Comparison of ENCODE assay signal across 20 cellular contexts in genomic region chr22:31079095-31079642, GRCh38. TPM values are rescaled to one million over a fixed set of nuclear protein-coding genes. Genes with fewer than 3 reads are reported as not detected.
DNase-seq lines count a peak whose midpoint lies in the region; ATAC-seq, FAIRE-seq and TF ChIP-seq lines count a peak whose summit lies in the region.
"Had no signal": no experiment of that assay in that cellular context is flagged by ENCODE, and none has a peak within 500 bp of the region (broad histone marks: within the 10 kb centered on the region; RNA-seq: fewer than 3 reads in every experiment).

No MANE protein-coding gene starts in this region.

- FAIRE-seq in kidney (lab: Jason Lieb, UNC) = no peak
- FAIRE-seq: bronchial epithelial cell had no signal

- no peaks in the 10 kb centered on the region for H3K9me3 ChIP-seq in CD4-positive, alpha-beta T cell (ENCODE audit: control insufficient read depth, low read length)
- H3K9me3 ChIP-seq in HCT116 (ENCODE audit: control insufficient read depth in 1 of 2, insufficient read depth in 1 of 2, low read depth in 1 of 2, low read length in 2 of 2) (no peaks in the 10 kb centered on the region), body of pancreas (no peaks in the 10 kb centered on the region), HAP-1 (no peaks in the 10 kb centered on the region), kidney (ENCODE audit: control insufficient read depth in 1 of 2, low read length in 2 of 2) (no peaks in the 10 kb centered on the region)
- H3K9me3 ChIP-seq: heart right ventricle, uterus had no signal

- CTCF ChIA-PET in CD4-positive, alpha-beta T cell (lab: Charles Lee) = interaction anchor here (1.2 kb wide), 1 partner anchor 31 kb away, joined by 3 read pairs; no protein-coding TSS in a partner anchor
- CTCF ChIA-PET in HCT116 (lab: Charles Lee) = interaction anchor here (1.2 kb wide), 1 partner anchor 15 kb away, joined by 3 read pairs; no protein-coding TSS in a partner anchor

- peak overlapping the region; percentile 20 for H3K4me3 Mint-ChIP-seq in CD4-positive, alpha-beta T cell
- peak overlapping the region; percentile 52 for H3K4me3 Mint-ChIP-seq in neural crest cell

- H4K20me1 ChIP-seq in HCT116 (ENCODE audit: insufficient read depth) = no peaks in the 10 kb centered on the region

- H3K9me3 Mint-ChIP-seq in CD4-positive, alpha-beta T cell = no peaks in the 10 kb centered on the region
- H3K9me3 Mint-ChIP-seq in neural crest cell = no peaks in the 10 kb centered on the region
- H3K9me3 Mint-ChIP-seq: activated T-cell treated with anti-CD3 and anti-CD28 coated beads, Interleukin-2, amount 50 U/mL, for 4 hours had no signal

- no peak overlapping the region for H2AFZ ChIP-seq in HCT116 (ENCODE audit: low read depth, low read length, poor library complexity, severe bottlenecking)

- no peak overlapping the region for H3K27ac ChIP-seq in CD4-positive, alpha-beta T cell (ENCODE audit: low read depth, low read length)
- H3K27ac ChIP-seq in HCT116 (ENCODE audit: low read depth, low read length) = no peak overlapping the region
- peak overlapping the region; percentile 47 to 97 (median 92) for H3K27ac ChIP-seq in body of pancreas
- H3K27ac ChIP-seq in kidney (ENCODE audit: low read depth in 2 of 2, low read length in 2 of 2) = no peak overlapping the region

- H3K36me3 Mint-ChIP-seq in CD4-positive, alpha-beta T cell (ENCODE audit: low read depth) = no peaks in the 10 kb centered on the region
- H3K36me3 Mint-ChIP-seq in neural crest cell (ENCODE audit: low read depth) = no peaks in the 10 kb centered on the region

- H3K4me3 ChIP-seq in HCT116 (replicated peaks in 1 of 2; ENCODE audit: low read depth in 1 of 2, low read length in 2 of 2) (no peak overlapping the region), body of pancreas (no peak overlapping the region), HAP-1 (no peak overlapping the region), kidney (ENCODE audit: low read length in 2 of 2) (no peak overlapping the region)
- H3K4me3 ChIP-seq: heart right ventricle, uterus had no signal

- no peak for ATAC-seq in CD4-positive, alpha-beta T cell (ENCODE audit: poor library complexity)
- ATAC-seq in HCT116 (no peak), body of pancreas (no peak)
- ATAC-seq: activated T-cell treated with anti-CD3 and anti-CD28 coated beads, Interleukin-2, amount 50 U/mL, for 4 hours; heart right ventricle; left cardiac atrium; Panc1; stimulated activated naive CD8-positive, alpha-beta T cell treated with anti-CD3 and anti-CD28 coated beads, Interleukin-15, Interleukin-2, amounts not matched to agents 100 U/mL and 50 U/mL, for 24 hours had no signal

- RAD21 ChIA-PET in HCT116 (lab: Charles Lee; ENCODE audit: low non-redundant PET in 1 of 2, low total read pairs in 2 of 2, uncharacterized antibody in 2 of 2, unreplicated experiment in 2 of 2) = no interaction called here

- TF ChIP-seq POLR2A in HCT116 (IDR thresholded peaks at IDR 0.05; ENCODE audit: borderline replicate concordance, extremely low read depth, insufficient read depth, insufficient read length) = no peak
- TF ChIP-seq POLR2A in body of pancreas (IDR thresholded peaks at IDR 0.05) = no peak

- DNase-seq in CD4-positive, alpha-beta T cell = no peak
- DNase-seq in HCT116 (ENCODE audit: low read depth, low spot score) (no peak), body of pancreas (peak; percentile 77 to 90 (median 82)), neural crest cell (ENCODE audit: low read depth, low spot score) (no peak), RPMI8226 (no peak), HAP-1 (ENCODE audit: low spot score in 2 of 2) (no peak), kidney (no peak)
- no peak for DNase-seq in stimulated activated naive CD4-positive, alpha-beta T cell treated with Interleukin-2 at 50 U/mL for 16 hours (lab: John Stamatoyannopoulos, UW)
- DNase-seq: activated CD4-positive, alpha-beta T cell treated with anti-CD3 and anti-CD28 coated beads, Interleukin-2, amount 50 U/mL, for 48 hours; activated T-cell treated with anti-CD3 and anti-CD28 coated beads, Interleukin-2, amount 50 U/mL, for 4 hours; COR-L47; GF-D8; heart right ventricle; left cardiac atrium; NCI-H1930; stimulated activated CD4-positive, alpha-beta T cell treated with anti-CD3 and anti-CD28 coated beads, Interleukin-12 subunit alpha, Interleukin-12 subunit beta, amount 100 ng/mL, for 4 hours; stimulated activated naive CD8-positive, alpha-beta T cell treated with anti-CD3 and anti-CD28 coated beads, Interleukin-15, Interleukin-2, amounts not matched to agents 100 U/mL and 50 U/mL, for 24 hours had no signal

- no peak for TF ChIP-seq RAD21 in HCT116 (IDR thresholded peaks at IDR 0.05; ENCODE audit: low read depth)

- no TSS peak for BruUV-seq in HCT116 (replicated peaks; lab: Mats Ljungman, UMichigan)

- H3K9me2 ChIP-seq in HCT116 (ENCODE audit: insufficient read depth) = no peaks in the 10 kb centered on the region

- no peaks in the 10 kb centered on the region for H3K27me3 ChIP-seq in CD4-positive, alpha-beta T cell (ENCODE audit: control insufficient read depth, insufficient read depth, low read length)
- H3K27me3 ChIP-seq in HCT116 (ENCODE audit: insufficient read depth, low read length) = no peaks in the 10 kb centered on the region
- H3K27me3 ChIP-seq in body of pancreas = no peaks in the 10 kb centered on the region
- H3K27me3 ChIP-seq in HAP-1 (ENCODE audit: low read depth) = no peaks in the 10 kb centered on the region
- H3K27me3 ChIP-seq: heart right ventricle, uterus had no signal

- no peak overlapping the region for H3K9ac ChIP-seq in HCT116 (ENCODE audit: low read length)
- no peak overlapping the region for H3K9ac ChIP-seq in kidney (ENCODE audit: low read length in 2 of 2)

- no peak overlapping the region for H3K27ac Mint-ChIP-seq in CD4-positive, alpha-beta T cell
- no peak overlapping the region for H3K27ac Mint-ChIP-seq in neural crest cell (ENCODE audit: unreplicated experiment)

- H3K79me2 ChIP-seq in HCT116 (ENCODE audit: insufficient read depth, low read length) = peaks cover 35% of the 10 kb centered on the region

- no peaks in the 10 kb centered on the region for H3K27me3 Mint-ChIP-seq in CD4-positive, alpha-beta T cell
- peaks cover under 1% of the 10 kb centered on the region for H3K27me3 Mint-ChIP-seq in neural crest cell (ENCODE audit: low read depth)

- peaks cover 30 to 47% of the 10 kb centered on the region in 2 experiments for H3K4me1 ChIP-seq in HCT116 (ENCODE audit: control insufficient read depth in 1 of 2, insufficient read depth in 2 of 2, low read length in 2 of 2)
- H3K4me1 ChIP-seq in body of pancreas = peaks cover 51% of the 10 kb centered on the region
- H3K4me1 ChIP-seq in HAP-1 = peaks cover 22% of the 10 kb centered on the region
- H3K4me1 ChIP-seq in kidney (ENCODE audit: control insufficient read depth in 1 of 2, insufficient read depth in 1 of 2, low read depth in 1 of 2, low read length in 2 of 2) = peaks cover 21 to 36% of the 10 kb centered on the region in 2 donors

- no peak overlapping the region for H3K4me2 ChIP-seq in HCT116 (ENCODE audit: low read length)

- in situ Hi-C loops in HAP-1 (cut with MboI; ENCODE audit: low sequenced_read_pairs) = no loop called here

- no peak for TF ChIP-seq CTCF in CD4-positive, alpha-beta T cell (IDR thresholded peaks at IDR 0.05)
- TF ChIP-seq CTCF in HCT116 (IDR thresholded peaks at IDR 0.05 in 2 of 3, conservative IDR thresholded peaks at IDR 0.05 in 1 of 3; ENCODE audit: borderline replicate concordance in 1 of 3, insufficient read depth in 1 of 3, low read depth in 2 of 3, low read length in 2 of 3) (no peak), body of pancreas (IDR thresholded peaks at IDR 0.05) (no peak), neural crest cell (conservative IDR thresholded peaks at IDR 0.05) (no peak), kidney (IDR thresholded peaks at IDR 0.05; ENCODE audit: borderline replicate concordance, extremely low read depth, insufficient read depth) (no peak)

- POLR2A ChIA-PET in CD4-positive, alpha-beta T cell (lab: Charles Lee) = no interaction called here
- POLR2A ChIA-PET in HCT116 (lab: Charles Lee) = interaction anchor here (0.9 to 7.6 kb wide), 2 partner anchors 16 to 110 kb away, joined by 3 to 86 read pairs; partner anchors contain the start of gene TUG1

- WGBS in body of pancreas, 2 donors = 32 to 44% methylated on average over 10 to 12 of the region's 12 CpGs

- H3K36me3 ChIP-seq in HCT116 (ENCODE audit: control insufficient read depth in 1 of 2, insufficient read depth in 2 of 2, low read length in 2 of 2) (no peaks in the 10 kb centered on the region), body of pancreas (replicated peaks in 1 of 2; ENCODE audit: insufficient read depth in 1 of 2, low read depth in 2 of 2) (no peaks in the 10 kb centered on the region), HAP-1 (replicated peaks) (no peaks in the 10 kb centered on the region; the same call in 1 of the 2 replicates), kidney (ENCODE audit: control insufficient read depth in 1 of 2, insufficient read depth in 2 of 2, low read length in 2 of 2) (peaks cover 0 to 8% of the 10 kb centered on the region in 2 donors)
- H3K36me3 ChIP-seq: uterus had no signal

- intact Hi-C loops in CD4-positive, alpha-beta T cell (cut with DNase I, micrococcal nuclease) = no loop called here
- intact Hi-C loops in HCT116 (cut with micrococcal nuclease) = no loop called here
- intact Hi-C loops in body of pancreas (cut with DNase I) = no loop called here
- intact Hi-C loops in kidney (cut with DNase I) = no loop called here

- peaks cover 30% of the 10 kb centered on the region for H3K4me1 Mint-ChIP-seq in CD4-positive, alpha-beta T cell (ENCODE audit: low read depth)
- H3K4me1 Mint-ChIP-seq in neural crest cell = peaks cover 33% of the 10 kb centered on the region

TF ChIP-seq in HCT116, 20 proteins besides CTCF, POLR2A, EP300 and RAD21:
- no peak for TF ChIP-seq FOSL1 (IDR thresholded peaks at IDR 0.05; ENCODE audit: low read depth)
- peak; percentile 40 for TF ChIP-seq TCF7L2 (IDR thresholded peaks at IDR 0.05; ENCODE audit: borderline replicate concordance, extremely low read depth, insufficient read depth, insufficient read length)

RNA-seq across cellular contexts. Expression of gene SMTN, which starts 1.9 kb away (rescaled TPM):
- 1 to 10 TPM; 2.9 TPM for total RNA-seq in CD4-positive, alpha-beta T cell
- total RNA-seq in HCT116 (2021; ENCODE audit: unreplicated experiment) (148 TPM), body of pancreas (10 to 100 TPM; 35.5 to 50.1 TPM), neural crest cell (53.8 and 55.0 TPM in 2 replicates), kidney (67.7 TPM)
- polyA plus RNA-seq in HCT116 (2012) = 134 TPM in 2 replicates
- 64.4 TPM for polyA plus RNA-seq in kidney (ENCODE audit: insufficient read depth, low read depth, low replicate concordance)

RNA-seq across cellular contexts. Expression of gene SELENOM, which starts 28.2 kb away (rescaled TPM):
- total RNA-seq in CD4-positive, alpha-beta T cell = 10 to 100 TPM; 78.0 to 82.4 TPM
- 65.6 TPM for total RNA-seq in HCT116 (2021; ENCODE audit: unreplicated experiment)
- polyA plus RNA-seq in HCT116 (2012) = 53.2 and 56.6 TPM in 2 replicates
- total RNA-seq in body of pancreas = 100 to 1,000 TPM; 127 to 198 TPM
- 9.1 and 10.1 TPM in 2 replicates for total RNA-seq in neural crest cell
- total RNA-seq in kidney = 154 TPM
- polyA plus RNA-seq in kidney (ENCODE audit: insufficient read depth, low read depth, low replicate concordance) = 291 TPM

RNA-seq across cellular contexts. Expression of gene INPP5J, which starts 43.6 kb away (rescaled TPM):
- total RNA-seq in CD4-positive, alpha-beta T cell = under 1 TPM; 0.59 to 0.69 TPM
- total RNA-seq in HCT116 (2021; ENCODE audit: unreplicated experiment) = 8.9 TPM
- polyA plus RNA-seq in HCT116 (2012) = 9.9 and 10.7 TPM in 2 replicates
- total RNA-seq in body of pancreas = 10 to 100 TPM; 16.1 to 17.8 TPM
- 4.5 and 4.7 TPM in 2 replicates for total RNA-seq in neural crest cell
- 6.2 TPM for total RNA-seq in kidney
- 44.7 TPM for polyA plus RNA-seq in kidney (ENCODE audit: insufficient read depth, low read depth, low replicate concordance)

Comparison
In these comparisons a context has a peak if more than half of its experiments do, and no peak if none do; other contexts are left out.
1. DNase-seq: peak in body of pancreas (4 of 4); none in CD4-positive, alpha-beta T cell (0 of 10), HCT116 (single experiment), neural crest cell (single experiment), RPMI8226 (single experiment), stimulated activated naive CD4-positive, alpha-beta T cell treated with Interleukin-2 at 50 U/mL for 16 hours (single experiment), HAP-1 (0 of 2) and kidney (single experiment).
2. H3K27ac ChIP-seq: peak in body of pancreas (4 of 4); none in CD4-positive, alpha-beta T cell (single experiment), HCT116 (single experiment) and kidney (0 of 2).
3. RNA of gene SMTN, which starts 1.9 kb away (total RNA-seq): 148 TPM in HCT116 (single experiment), 67.7 TPM in kidney (single experiment), 53.8 to 55.0 TPM in neural crest cell and 35.5 to 50.1 TPM in body of pancreas; 2.9 TPM in CD4-positive, alpha-beta T cell; every median in the first group is over 4 times any median in the second.